In the genomic region with DNA sequence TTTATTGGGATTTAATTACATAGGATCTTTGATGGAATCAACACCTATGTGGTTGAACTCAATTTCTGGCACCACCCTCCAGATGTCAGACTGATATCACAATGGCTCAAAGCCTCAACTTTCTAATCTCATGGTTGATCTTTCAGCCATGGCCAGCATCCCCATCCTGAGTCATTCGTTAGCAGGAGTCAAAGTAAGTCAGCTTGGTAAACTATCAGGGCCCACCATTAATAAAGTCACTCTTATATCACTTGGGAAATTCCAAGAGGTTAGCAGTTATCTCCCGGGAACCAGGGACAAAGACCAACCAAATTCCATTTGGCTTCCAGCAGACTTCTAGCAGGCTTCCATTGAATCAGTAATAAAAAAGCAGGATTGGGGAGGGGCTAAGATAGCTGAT, we compare ENCODE assay signal across 19 cellular contexts. TPM values are rescaled to one million over a fixed set of nuclear protein-coding genes. Genes with fewer than 3 reads are reported as not detected.
DNase-seq lines count a peak whose midpoint lies in the region; ATAC-seq and TF ChIP-seq lines count a peak whose summit lies in the region.
"Had no signal": no experiment of that assay in that cellular context is flagged by ENCODE, and none has a peak within 500 bp of the region (broad histone marks: within the 10 kb centered on the region; RNA-seq: fewer than 3 reads in every experiment).

No MANE protein-coding gene starts in this region.

- no peak for TF ChIP-seq CTCF in SK-N-SH (IDR thresholded peaks at IDR 0.05)

- no peaks in the 10 kb centered on the region for H3K9me2 ChIP-seq in SK-N-SH

- H3K4me3 ChIP-seq in SK-N-SH (ENCODE audit: low read depth in 2 of 2, low read length in 1 of 2) = no peak overlapping the region

- no peaks in the 10 kb centered on the region for H3K79me2 ChIP-seq in SK-N-SH (ENCODE audit: insufficient read depth)

- no peaks in the 10 kb centered on the region for H3K27me3 ChIP-seq in SK-N-SH (ENCODE audit: insufficient read depth)

- no peak overlapping the region for H3K4me3 Mint-ChIP-seq in stimulated activated naive B cell treated with anti-CD40 and anti-IgM and Interleukin-4, amounts not matched to agents 10 μg/mL and 1 μg/mL and 100 μg/mL, for 72 hours
- H3K4me3 Mint-ChIP-seq: B cell; CD4-positive, alpha-beta T cell had no signal

- DNase-seq in HT-29 (ENCODE audit: low spot score) (peak; percentile 3), SK-N-SH (no peak), kidney tubule cell (ENCODE audit: low spot score) (peak; percentile 33), dedifferentiated amniotic fluid mesenchymal stem cell (ENCODE audit: extremely low spot score) (no peak), NCI-H1105 treated with DMSO at 0.1 percent for 48 hours (lab: John Stamatoyannopoulos, UW) (no peak)
- DNase-seq in stimulated activated naive B cell treated with anti-CD40 and anti-IgM and Interleukin-4, amounts not matched to agents 10 μg/mL and 1 μg/mL and 100 μg/mL, for 72 hours = no peak
- no peak for DNase-seq in activated CD8-positive, alpha-beta memory T cell treated with anti-CD3 and anti-CD28 coated beads, Interleukin-2, amount 50 U/mL, for 4 hours
- DNase-seq: Calu3; CD4-positive, alpha-beta T cell; DMS53; Karpas-422; NCI-H1105; NCI-H2029; NCI-H2171; NCI-H446; NCI-H69; SW 1271 had no signal

- peak overlapping the region in 1 of 2 experiments; percentile 14; a peak in 1 of 4 replicates for H3K27ac ChIP-seq in SK-N-SH (ENCODE audit: low read depth in 2 of 2, low read length in 1 of 2)
- H3K27ac ChIP-seq: RWPE1 had no signal

- H3K36me3 ChIP-seq in SK-N-SH (replicated peaks in 1 of 2; ENCODE audit: control insufficient read depth in 1 of 2, insufficient read depth in 2 of 2, low read length in 1 of 2) = no peaks in the 10 kb centered on the region

- 22% methylated on average over 2 of the region's 2 CpGs for WGBS in SK-N-SH (ENCODE audit: low lambda C conversion rate)

- peaks cover 7% of the 10 kb centered on the region; the same call in 1 of the 2 replicates for H3K9me3 ChIP-seq in SK-N-SH

- POLR2A ChIA-PET in SK-N-SH (lab: Yijun Ruan, JAX) = no interaction called here

- no peak overlapping the region for H3K9ac ChIP-seq in SK-N-SH

- ATAC-seq in stimulated activated naive B cell treated with anti-CD40 and anti-IgM and Interleukin-4, amounts not matched to agents 10 μg/mL and 1 μg/mL and 100 μg/mL, for 72 hours (replicated peaks) = no peak

- peak overlapping the region; percentile 5 for H3K27ac Mint-ChIP-seq in stimulated activated naive B cell treated with anti-CD40 and anti-IgM and Interleukin-4, amounts not matched to agents 10 μg/mL and 1 μg/mL and 100 μg/mL, for 72 hours
- H3K27ac Mint-ChIP-seq: B cell; CD4-positive, alpha-beta T cell had no signal

- H3K4me1 Mint-ChIP-seq in stimulated activated naive B cell treated with anti-CD40 and anti-IgM and Interleukin-4, amounts not matched to agents 10 μg/mL and 1 μg/mL and 100 μg/mL, for 72 hours = peaks cover 29 to 32% of the 10 kb centered on the region in 2 donors

- TF ChIP-seq EP300 in SK-N-SH (IDR thresholded peaks at IDR 0.05; ENCODE audit: borderline replicate concordance in 1 of 2, low read depth in 1 of 2, low read length in 1 of 2) = peak in 1 of 2 experiments; percentile 88; a peak in 2 of 4 replicates

- H3K27me3 Mint-ChIP-seq in stimulated activated naive B cell treated with anti-CD40 and anti-IgM and Interleukin-4, amounts not matched to agents 10 μg/mL and 1 μg/mL and 100 μg/mL, for 72 hours = no peaks in the 10 kb centered on the region
- H3K27me3 Mint-ChIP-seq: B cell; CD4-positive, alpha-beta T cell had no signal

- H3K36me3 Mint-ChIP-seq in stimulated activated naive B cell treated with anti-CD40 and anti-IgM and Interleukin-4, amounts not matched to agents 10 μg/mL and 1 μg/mL and 100 μg/mL, for 72 hours = peaks cover 19 to 29% of the 10 kb centered on the region in 2 donors

- TF ChIP-seq RAD21 in SK-N-SH (IDR thresholded peaks at IDR 0.05; ENCODE audit: low read length) = no peak

- no peak overlapping the region for H3K4me2 ChIP-seq in SK-N-SH

- no peaks in the 10 kb centered on the region for H4K20me1 ChIP-seq in SK-N-SH (ENCODE audit: insufficient read depth)

- H3F3A ChIP-seq in SK-N-SH (replicated peaks; ENCODE audit: insufficient read depth) = no peaks in the 10 kb centered on the region

- CTCF ChIA-PET in SK-N-SH (lab: Yijun Ruan, JAX) = no interaction called here

- H3K9me3 Mint-ChIP-seq in stimulated activated naive B cell treated with anti-CD40 and anti-IgM and Interleukin-4, amounts not matched to agents 10 μg/mL and 1 μg/mL and 100 μg/mL, for 72 hours = peaks cover 16% of the 10 kb centered on the region in 2 donors

- H2AFZ ChIP-seq in SK-N-SH (ENCODE audit: low read depth) = no peak overlapping the region

- peaks cover 0 to 5% of the 10 kb centered on the region in 2 experiments; a peak in 1 of 4 replicates for H3K4me1 ChIP-seq in SK-N-SH (ENCODE audit: control insufficient read depth in 1 of 2, insufficient read depth in 2 of 2, low read depth in 1 of 2, low read length in 1 of 2)

TF ChIP-seq in SK-N-SH, 30 proteins besides CTCF, POLR2A, EP300 and RAD21:
- peak; percentile 59 for TF ChIP-seq FOSL2 (IDR thresholded peaks at IDR 0.05; ENCODE audit: borderline replicate concordance, low read depth)
- TF ChIP-seq PBX3 (IDR thresholded peaks at IDR 0.05) = peak; percentile 70
- TF ChIP-seq TCF12 (IDR thresholded peaks at IDR 0.05) = peak; percentile 80
- TF ChIP-seq TEAD4 (IDR thresholded peaks at IDR 0.05; ENCODE audit: borderline replicate concordance, insufficient read depth) = peak; percentile 70; the same call in 1 of the 2 replicates
- peak; percentile 72 for TF ChIP-seq JUND (IDR thresholded peaks at IDR 0.05)
- TF ChIP-seq ZBTB33 (IDR thresholded peaks at IDR 0.05; ENCODE audit: borderline replicate concordance, low read depth) = no peak
- peak; percentile 72; the same call in 1 of the 2 replicates for TF ChIP-seq RXRA (IDR thresholded peaks at IDR 0.05; ENCODE audit: borderline replicate concordance, low read depth)
- peak; percentile 19; the same call in 1 of the 2 replicates for TF ChIP-seq MEF2A (IDR thresholded peaks at IDR 0.05; ENCODE audit: borderline replicate concordance, low read depth)
- peak; percentile 76 for TF ChIP-seq NFIC (IDR thresholded peaks at IDR 0.05; ENCODE audit: borderline replicate concordance)
- TF ChIP-seq, protein P1, sequence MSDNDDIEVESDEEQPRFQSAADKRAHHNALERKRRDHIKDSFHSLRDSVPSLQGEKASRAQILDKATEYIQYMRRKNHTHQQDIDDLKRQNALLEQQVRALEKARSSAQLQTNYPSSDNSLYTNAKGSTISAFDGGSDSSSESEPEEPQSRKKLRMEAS (IDR thresholded peaks at IDR 0.05; ENCODE audit: low read depth) = no peak; the same call in 1 of the 2 replicates

RNA-seq across cellular contexts. Expression of gene TNFSF4, which starts 50.7 kb away (rescaled TPM):
- 0.03 TPM in 2 replicates for total RNA-seq in HT-29 (2014; rRNA removed; shearing (Covaris generic))
- polyA plus RNA-seq in SK-N-SH (2012; rRNA removed) = 25.9 and 44.6 TPM in 2 replicates
- 45.1 and 46.3 TPM in 2 replicates for polyA plus RNA-seq in SK-N-SH (2012; cell fraction: cytosol; rRNA removed)
- 6.9 and 21.7 TPM in 2 replicates for polyA plus RNA-seq in SK-N-SH (2012; cell fraction: nucleus; rRNA removed)

Comparison
In these comparisons a context has a peak if more than half of its experiments do, and no peak if none do; other contexts are left out.
1. DNase-seq: peak in HT-29 (single experiment) and kidney tubule cell (single experiment); none in SK-N-SH (single experiment), stimulated activated naive B cell treated with anti-CD40 and anti-IgM and Interleukin-4, amounts not matched to agents 10 μg/mL and 1 μg/mL and 100 μg/mL, for 72 hours (single experiment), dedifferentiated amniotic fluid mesenchymal stem cell (single experiment), NCI-H1105 treated with DMSO at 0.1 percent for 48 hours (single experiment) and activated CD8-positive, alpha-beta memory T cell treated with anti-CD3 and anti-CD28 coated beads, Interleukin-2, amount 50 U/mL, for 4 hours (single experiment).